Comparison of ENCODE assay signal across 1 cellular context in the genomic region with DNA sequence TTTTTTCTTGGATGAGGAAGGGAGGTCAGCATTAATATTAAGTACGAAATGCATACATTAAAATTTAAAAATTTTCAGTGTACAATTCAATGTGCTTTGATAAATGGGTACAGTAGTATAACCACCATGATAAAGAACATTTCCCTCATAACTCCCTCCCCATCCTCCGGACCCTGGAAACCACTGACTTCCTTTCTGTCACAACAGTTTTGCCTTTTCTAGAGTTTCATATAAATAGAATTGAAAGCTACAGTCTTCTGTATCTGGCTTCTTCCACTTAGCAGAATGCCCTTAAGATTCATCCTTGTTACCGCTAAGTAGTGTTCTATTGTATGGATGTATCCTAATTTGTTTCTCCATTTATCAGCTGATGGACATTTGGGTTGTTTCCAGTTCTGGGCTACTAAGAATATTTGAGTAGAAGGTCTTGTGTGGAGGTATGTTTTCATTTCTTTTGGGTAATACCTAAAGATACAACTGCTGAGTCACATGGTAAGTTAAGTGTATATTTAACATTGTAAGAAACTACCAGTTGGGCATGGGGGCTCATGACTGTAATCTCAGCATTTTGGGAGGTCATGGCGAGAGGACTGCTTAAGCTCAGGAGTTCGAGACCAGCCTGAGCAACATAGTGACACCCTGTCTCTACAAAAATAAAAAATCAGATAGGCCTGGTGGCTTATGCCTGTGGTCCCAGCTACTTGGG.
TF ChIP-seq lines count a peak whose summit lies in the region.

No MANE protein-coding gene starts in this region.

TF ChIP-seq in HepG2, 621 proteins besides CTCF, POLR2A, EP300 and RAD21:
- TF ChIP-seq IKZF4 (CRISPR knock-in tag; IDR thresholded peaks at IDR 0.05; ENCODE audit: borderline replicate concordance, low read depth, not compliant biosample characterization) (no peak), ZNF546 (CRISPR knock-in tag; conservative IDR thresholded peaks at IDR 0.05) (no peak), ISX (CRISPR knock-in tag; conservative IDR thresholded peaks at IDR 0.05) (no peak), ZBTB7A (CRISPR knock-in tag; IDR thresholded peaks at IDR 0.05) (no peak), U2AF2 (IDR thresholded peaks at IDR 0.05; ENCODE audit: low read depth, low read length) (no peak), ZNF256 (CRISPR knock-in tag; conservative IDR thresholded peaks at IDR 0.05) (no peak)
- TF ChIP-seq, protein P1, sequence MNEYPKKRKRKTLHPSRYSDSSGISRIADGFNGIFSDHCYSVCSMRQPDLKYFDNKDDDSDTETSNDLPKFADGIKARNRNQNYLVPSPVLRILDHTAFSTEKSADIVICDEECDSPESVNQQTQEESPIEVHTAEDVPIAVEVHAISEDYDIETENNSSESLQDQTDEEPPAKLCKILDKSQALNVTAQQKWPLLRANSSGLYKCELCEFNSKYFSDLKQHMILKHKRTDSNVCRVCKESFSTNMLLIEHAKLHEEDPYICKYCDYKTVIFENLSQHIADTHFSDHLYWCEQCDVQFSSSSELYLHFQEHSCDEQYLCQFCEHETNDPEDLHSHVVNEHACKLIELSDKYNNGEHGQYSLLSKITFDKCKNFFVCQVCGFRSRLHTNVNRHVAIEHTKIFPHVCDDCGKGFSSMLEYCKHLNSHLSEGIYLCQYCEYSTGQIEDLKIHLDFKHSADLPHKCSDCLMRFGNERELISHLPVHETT (CRISPR knock-in tag; conservative IDR thresholded peaks at IDR 0.05), result no peak
